Comparison of ENCODE assay signal across 8 cellular contexts in the genomic region with DNA sequence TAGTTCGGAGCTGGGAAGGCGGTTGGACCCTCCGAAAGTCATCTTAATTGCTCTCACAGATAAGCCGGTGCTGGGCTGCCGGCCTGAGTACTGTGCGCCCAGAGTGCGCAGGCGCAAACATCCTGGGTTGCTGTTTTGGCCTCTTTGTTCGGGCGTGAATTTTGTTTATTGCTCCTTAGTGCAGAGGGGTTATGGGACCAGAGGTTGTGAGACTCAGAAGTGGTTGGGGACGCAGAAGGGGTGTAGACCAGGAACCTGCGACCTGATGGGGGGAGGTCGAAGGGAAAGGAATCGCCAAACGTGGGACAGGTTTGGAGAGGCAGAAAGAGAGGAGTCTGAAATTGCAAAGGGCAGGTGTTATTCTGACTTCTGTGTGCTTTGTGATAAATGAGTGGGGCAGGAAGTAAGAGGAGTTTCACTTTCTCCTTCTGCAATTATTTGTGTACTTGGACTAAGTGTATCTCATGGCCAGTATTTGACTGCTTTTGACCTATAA.
DNase-seq lines count a peak whose midpoint lies in the region; ATAC-seq and TF ChIP-seq lines count a peak whose summit lies in the region.

No MANE protein-coding gene starts in this region.

- in situ Hi-C loops in brain microvascular endothelial cell (cut with HindIII; ENCODE audit: low pct_ligation_motif_present, low sequenced_read_pairs) = no loop called here

- peak overlapping the region; percentile 85 for H2AFZ ChIP-seq in SU-DHL-6 (ENCODE audit: low read depth, low read length, severe bottlenecking)

- H3K79me2 ChIP-seq in SU-DHL-6 (ENCODE audit: insufficient read depth, low read length) = peaks cover 36% of the 10 kb centered on the region

- H3K27me3 ChIP-seq in SU-DHL-6 (ENCODE audit: low read length) (no peaks in the 10 kb centered on the region), brain microvascular endothelial cell (replicated peaks) (no peaks in the 10 kb centered on the region)

- H3K4me2 ChIP-seq in SU-DHL-6 (ENCODE audit: low read depth, low read length, poor library complexity, severe bottlenecking) = peak overlapping the region; percentile 96

- H3K4me3 ChIP-seq in SU-DHL-6 (ENCODE audit: insufficient read depth, low read length, poor library complexity, severe bottlenecking) (peak overlapping the region; percentile 77), brain microvascular endothelial cell (ENCODE audit: low read depth, low read length) (peak overlapping the region; percentile 89)

- TF ChIP-seq CTCF in SU-DHL-6 (IDR thresholded peaks at IDR 0.05; ENCODE audit: insufficient read depth, low read length, poor library complexity, severe bottlenecking) (no peak), brain microvascular endothelial cell (IDR thresholded peaks at IDR 0.05; ENCODE audit: low read depth, low read length, missing control alignments) (no peak)

- peaks cover 19% of the 10 kb centered on the region for H3K9me3 ChIP-seq in KOPT-K1 (ENCODE audit: insufficient read depth, low read length, poor library complexity, severe bottlenecking)
- H3K9me3 ChIP-seq in SU-DHL-6 (ENCODE audit: insufficient read depth, low read length) = no peaks in the 10 kb centered on the region

- H3K27ac ChIP-seq in KOPT-K1 (ENCODE audit: low read depth, low read length, poor library complexity, severe bottlenecking) = peak overlapping the region; percentile 85
- peak overlapping the region; percentile 98 for H3K27ac ChIP-seq in SU-DHL-6 (ENCODE audit: low read depth, low read length)
- peak overlapping the region; percentile 94 for H3K27ac ChIP-seq in brain microvascular endothelial cell

- peak overlapping the region; percentile 87 for H3K9ac ChIP-seq in SU-DHL-6 (ENCODE audit: low read length)

- DNase-seq in EL = peak; percentile 95
- peak; percentile 96 for DNase-seq in brain microvascular endothelial cell
- peak; percentile 95 for DNase-seq in iris pigment epithelial cell (ENCODE audit: low read depth)
- peak; percentile 45 to 52 for DNase-seq in stimulated activated CD4-positive, alpha-beta T cell treated with anti-CD3 and anti-CD28 coated beads, Interleukin-15, amount 100 ng/mL, for 48 hours (ENCODE audit: low read depth in 2 of 2)
- no peak for DNase-seq in NCI-H446 treated with DMSO at 0.1 percent for 48 hours (lab: John Stamatoyannopoulos, UW)

- ATAC-seq in GM21529 (IDR thresholded peaks at IDR 0.05; ENCODE audit: unreplicated experiment) = peak; percentile 55

- H3F3A ChIP-seq in SU-DHL-6 (ENCODE audit: insufficient read depth) = peaks cover 26% of the 10 kb centered on the region

- H3K9me2 ChIP-seq in SU-DHL-6 (replicated peaks; ENCODE audit: insufficient read depth, low read length) = no peaks in the 10 kb centered on the region

- no peaks in the 10 kb centered on the region for H4K20me1 ChIP-seq in SU-DHL-6 (ENCODE audit: low read depth, low read length)

- H3K36me3 ChIP-seq in KOPT-K1 (ENCODE audit: insufficient read depth, low read length) (peaks cover 11% of the 10 kb centered on the region), SU-DHL-6 (ENCODE audit: low read length) (0 out of 2 replicates have a peak, but pooled peaks cover 6% of the 10 kb centered on the region), brain microvascular endothelial cell (replicated peaks) (no peaks in the 10 kb centered on the region)
